ENCODE assay signal across 16 cellular contexts in the genomic region with DNA sequence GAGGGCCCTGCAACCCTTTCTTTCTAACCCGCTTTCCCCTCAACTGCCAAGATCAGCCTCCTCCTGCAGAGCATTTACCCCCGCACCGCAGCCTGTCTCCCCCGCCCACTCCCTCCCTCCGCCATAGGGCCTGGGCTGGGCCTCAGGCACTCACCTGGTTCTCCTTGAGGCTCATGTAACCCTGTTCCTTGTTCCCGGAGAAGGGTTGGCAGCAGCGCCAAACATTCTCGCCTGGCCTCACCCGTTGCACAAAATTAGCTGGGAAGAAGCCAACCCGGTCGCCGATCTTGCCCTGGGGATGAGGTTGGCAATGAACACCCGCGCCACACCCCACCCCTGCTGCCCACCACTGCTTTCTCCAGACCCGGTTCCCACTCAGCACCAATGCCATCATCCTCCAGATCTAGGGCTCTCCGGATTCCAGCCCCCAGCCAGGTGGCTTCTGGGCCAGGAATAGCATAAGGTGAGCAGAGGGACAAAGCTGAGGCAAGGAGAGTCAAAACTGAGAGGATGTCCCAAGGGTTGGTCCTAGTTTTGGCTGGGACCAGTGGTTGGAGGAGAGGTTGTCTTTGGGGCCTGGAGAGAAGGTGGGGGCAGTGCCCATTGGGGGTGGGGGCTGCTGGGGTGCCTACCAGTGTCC. TPM values are rescaled to one million over a fixed set of nuclear protein-coding genes. Genes with fewer than 3 reads are reported as not detected.
DNase-seq lines count a peak whose midpoint lies in the region; ATAC-seq and TF ChIP-seq lines count a peak whose summit lies in the region.
"Had no signal": no experiment of that assay in that cellular context is flagged by ENCODE, and none has a peak within 500 bp of the region (broad histone marks: within the 10 kb centered on the region; RNA-seq: fewer than 3 reads in every experiment).

No MANE protein-coding gene starts in this region.

- H3K4me1 ChIP-seq in HCT116 (ENCODE audit: control insufficient read depth in 1 of 2, insufficient read depth in 2 of 2, low read length in 2 of 2) (peaks cover 20 to 34% of the 10 kb centered on the region in 2 experiments), body of pancreas (peaks cover 12% of the 10 kb centered on the region), lower lobe of right lung (peaks cover 37% of the 10 kb centered on the region)

- no peak for TF ChIP-seq RAD21 in HCT116 (IDR thresholded peaks at IDR 0.05; ENCODE audit: low read depth)

- H3K27me3 ChIP-seq in CD4-positive, alpha-beta T cell (ENCODE audit: control insufficient read depth, insufficient read depth, low read length) = no peaks in the 10 kb centered on the region
- no peaks in the 10 kb centered on the region for H3K27me3 ChIP-seq in HCT116 (ENCODE audit: insufficient read depth, low read length)
- peaks cover 0 to 7% of the 10 kb centered on the region in 2 donors for H3K27me3 ChIP-seq in body of pancreas
- peaks cover 10% of the 10 kb centered on the region for H3K27me3 ChIP-seq in lower lobe of right lung (ENCODE audit: low read depth)

- H4K20me1 ChIP-seq in HCT116 (ENCODE audit: insufficient read depth) = no peaks in the 10 kb centered on the region

- no peaks in the 10 kb centered on the region for H3K9me3 Mint-ChIP-seq in CD4-positive, alpha-beta T cell
- H3K9me3 Mint-ChIP-seq: naive thymus-derived CD8-positive, alpha-beta T cell; stimulated activated naive CD8-positive, alpha-beta T cell treated with anti-CD3 and anti-CD28 coated beads, Interleukin-15, amount 100 ng/mL, for 72 hours had no signal

- intact Hi-C loops in CD4-positive, alpha-beta T cell (cut with DNase I, micrococcal nuclease) = no loop called here
- intact Hi-C loops in HCT116 (cut with micrococcal nuclease) = no loop called here
- intact Hi-C loops in body of pancreas (cut with DNase I) = no loop called here
- intact Hi-C loops in lower lobe of right lung (cut with DNase I) = no loop called here

- no peaks in the 10 kb centered on the region for H3K9me3 ChIP-seq in CD4-positive, alpha-beta T cell (ENCODE audit: control insufficient read depth, low read length)
- no peaks in the 10 kb centered on the region for H3K9me3 ChIP-seq in HCT116 (ENCODE audit: control insufficient read depth in 1 of 2, insufficient read depth in 1 of 2, low read depth in 1 of 2, low read length in 2 of 2)
- no peaks in the 10 kb centered on the region for H3K9me3 ChIP-seq in body of pancreas
- no peaks in the 10 kb centered on the region for H3K9me3 ChIP-seq in lower lobe of right lung
- H3K9me3 ChIP-seq: psoas muscle had no signal

- no peaks in the 10 kb centered on the region for H3K36me3 Mint-ChIP-seq in CD4-positive, alpha-beta T cell (ENCODE audit: low read depth)
- H3K36me3 Mint-ChIP-seq: naive thymus-derived CD8-positive, alpha-beta T cell had no signal

- DNase-seq in CD4-positive, alpha-beta T cell = no peak
- DNase-seq in HCT116 (ENCODE audit: low read depth, low spot score) (no peak), body of pancreas (no peak), lower lobe of right lung (peak; percentile 88), T-helper 9 cell (no peak)
- DNase-seq: activated CD8-positive, alpha-beta memory T cell treated with anti-CD3 and anti-CD28 coated beads, Interleukin-2, amount 50 U/mL, for 48 hours; activated naive CD4-positive, alpha-beta T cell treated with anti-CD3 and anti-CD28 coated beads, Interleukin-2, amount 50 U/mL, for 16 hours; effector CD4-positive, alpha-beta T cell; Karpas-422; naive thymus-derived CD8-positive, alpha-beta T cell; psoas muscle; stimulated activated naive CD8-positive, alpha-beta T cell treated with anti-CD3 and anti-CD28 coated beads, Interleukin-15, amount 100 ng/mL, for 72 hours had no signal

- WGBS in body of pancreas, 2 donors = 52 to 57% methylated on average over 15 to 16 of the region's 16 CpGs

- H3K9me2 ChIP-seq in HCT116 (ENCODE audit: insufficient read depth) = no peaks in the 10 kb centered on the region

- no peak overlapping the region; a peak in 1 of 4 replicates for H3K4me3 ChIP-seq in HCT116 (replicated peaks in 1 of 2; ENCODE audit: low read depth in 1 of 2, low read length in 2 of 2)
- no peak overlapping the region for H3K4me3 ChIP-seq in body of pancreas
- no peak overlapping the region for H3K4me3 ChIP-seq in lower lobe of right lung
- H3K4me3 ChIP-seq: psoas muscle had no signal

- POLR2A ChIA-PET in CD4-positive, alpha-beta T cell (lab: Charles Lee) = no interaction called here
- POLR2A ChIA-PET in HCT116 (lab: Charles Lee) = interaction anchor here (2.3 kb wide), 1 partner anchor 13 kb away, joined by 11 read pairs; the partner anchor contains the start of gene RPL19

- RAD21 ChIA-PET in HCT116 (lab: Charles Lee; ENCODE audit: low non-redundant PET in 1 of 2, low total read pairs in 2 of 2, uncharacterized antibody in 2 of 2, unreplicated experiment in 2 of 2) = no interaction called here

- CTCF ChIA-PET in CD4-positive, alpha-beta T cell (lab: Charles Lee) = no interaction called here
- CTCF ChIA-PET in HCT116 (lab: Charles Lee) = interaction anchor here (1.3 to 1.9 kb wide), 2 partner anchors 23 to 25 kb away, joined by 4 to 6 read pairs; no protein-coding TSS in a partner anchor

- H3K9ac ChIP-seq in HCT116 (ENCODE audit: low read length) = no peak overlapping the region

- no peak overlapping the region for H3K27ac Mint-ChIP-seq in CD4-positive, alpha-beta T cell
- H3K27ac Mint-ChIP-seq: stimulated activated naive CD8-positive, alpha-beta T cell treated with anti-CD3 and anti-CD28 coated beads, Interleukin-15, amount 100 ng/mL, for 72 hours had no signal

- BruUV-seq in HCT116 (replicated peaks; lab: Mats Ljungman, UMichigan) = no TSS peak

- H3K79me2 ChIP-seq in HCT116 (ENCODE audit: insufficient read depth, low read length) = no peaks in the 10 kb centered on the region

- H3K4me2 ChIP-seq in HCT116 (ENCODE audit: low read length) = peak overlapping the region; percentile 58

- H3K4me1 Mint-ChIP-seq in CD4-positive, alpha-beta T cell (ENCODE audit: low read depth) = peaks cover 22% of the 10 kb centered on the region

- TF ChIP-seq POLR2A in HCT116 (IDR thresholded peaks at IDR 0.05; ENCODE audit: borderline replicate concordance, extremely low read depth, insufficient read depth, insufficient read length) = no peak
- TF ChIP-seq POLR2A in body of pancreas (IDR thresholded peaks at IDR 0.05) = no peak

- H3K27me3 Mint-ChIP-seq in CD4-positive, alpha-beta T cell = peaks cover 15% of the 10 kb centered on the region

- no peak overlapping the region for H3K27ac ChIP-seq in CD4-positive, alpha-beta T cell (ENCODE audit: low read depth, low read length)
- H3K27ac ChIP-seq in HCT116 (ENCODE audit: low read depth, low read length) (peak overlapping the region; percentile 30; the same call in 1 of the 2 replicates), body of pancreas (no peak overlapping the region), lower lobe of right lung (peak overlapping the region; percentile 41)
- H3K27ac ChIP-seq: psoas muscle had no signal

- H2AFZ ChIP-seq in HCT116 (ENCODE audit: low read depth, low read length, poor library complexity, severe bottlenecking) = no peak overlapping the region

- H3K4me3 Mint-ChIP-seq in CD4-positive, alpha-beta T cell = peak overlapping the region; percentile 10
- H3K4me3 Mint-ChIP-seq: stimulated activated naive CD8-positive, alpha-beta T cell treated with anti-CD3 and anti-CD28 coated beads, Interleukin-15, amount 100 ng/mL, for 72 hours had no signal

- no peak for TF ChIP-seq CTCF in CD4-positive, alpha-beta T cell (IDR thresholded peaks at IDR 0.05)
- TF ChIP-seq CTCF in HCT116 (IDR thresholded peaks at IDR 0.05 in 2 of 3, conservative IDR thresholded peaks at IDR 0.05 in 1 of 3; ENCODE audit: borderline replicate concordance in 1 of 3, insufficient read depth in 1 of 3, low read depth in 2 of 3, low read length in 2 of 3) (no peak), body of pancreas (IDR thresholded peaks at IDR 0.05) (no peak), lower lobe of right lung (IDR thresholded peaks at IDR 0.05) (no peak)

- ATAC-seq in CD4-positive, alpha-beta T cell (ENCODE audit: poor library complexity) = no peak
- ATAC-seq in HCT116 (no peak), body of pancreas (peak; percentile 22), lower lobe of right lung (peak; percentile 74 to 78), GM19395 (IDR thresholded peaks at IDR 0.05; ENCODE audit: unreplicated experiment) (no peak), HG03469 (IDR thresholded peaks at IDR 0.05; ENCODE audit: unreplicated experiment) (no peak)
- ATAC-seq in activated CD4-positive, CD25-positive, alpha-beta regulatory T cell treated with anti-CD3 and anti-CD28 coated beads, Interleukin-2, amount 50 U/mL, for 24 hours = no peak
- ATAC-seq: naive thymus-derived CD8-positive, alpha-beta T cell; stimulated activated naive CD8-positive, alpha-beta T cell treated with anti-CD3 and anti-CD28 coated beads, Interleukin-15, amount 100 ng/mL, for 72 hours had no signal

- H3K36me3 ChIP-seq in HCT116 (ENCODE audit: control insufficient read depth in 1 of 2, insufficient read depth in 2 of 2, low read length in 2 of 2) (no peaks in the 10 kb centered on the region), body of pancreas (replicated peaks in 1 of 2; ENCODE audit: insufficient read depth in 1 of 2, low read depth in 2 of 2) (no peaks in the 10 kb centered on the region), lower lobe of right lung (no peaks in the 10 kb centered on the region)

TF ChIP-seq in HCT116, 20 proteins besides CTCF, POLR2A, EP300 and RAD21 (continues in another document):
- no peak for TF ChIP-seq EGR1 (IDR thresholded peaks at IDR 0.05; ENCODE audit: low read depth)
- TF ChIP-seq POLR2AphosphoS5 (IDR thresholded peaks at IDR 0.05; ENCODE audit: low read depth, low read length) = no peak
- no peak for TF ChIP-seq ZNF274 (IDR thresholded peaks at IDR 0.05; ENCODE audit: low read depth, low read length)
- no peak for TF ChIP-seq ZFX (IDR thresholded peaks at IDR 0.05)
- TF ChIP-seq CEBPB (IDR thresholded peaks at IDR 0.05; ENCODE audit: low read depth) = no peak

RNA-seq across cellular contexts. Expression of gene STAC2, which starts 12.8 kb away (rescaled TPM):
- not detected for total RNA-seq in CD4-positive, alpha-beta T cell
- not detected for total RNA-seq in HCT116 (2021; ENCODE audit: unreplicated experiment)
- polyA plus RNA-seq in HCT116 (2012) = 0.02 TPM in 1 of 2 replicates, not detected in the other
- total RNA-seq in body of pancreas = not detected
- 0.30 TPM for total RNA-seq in lower lobe of right lung
- total RNA-seq: liver had no signal
- polyA plus RNA-seq: liver had no signal

RNA-seq across cellular contexts. Expression of gene RPL19, which starts 12.9 kb away (rescaled TPM):
- total RNA-seq in CD4-positive, alpha-beta T cell = 1,000 to 10,000 TPM; 3,527 to 3,670 TPM
- total RNA-seq in HCT116 (2021; ENCODE audit: unreplicated experiment) (2,276 TPM), body of pancreas (1,000 to 10,000 TPM; 1,534 to 2,029 TPM), lower lobe of right lung (1,465 TPM)
- polyA plus RNA-seq in HCT116 (2012) = 3,114 and 3,168 TPM in 2 replicates

RNA-seq across cellular contexts. Expression of gene CACNB1, which starts 15.5 kb away (rescaled TPM):
- 10 to 100 TPM; 14.9 to 15.5 TPM for total RNA-seq in CD4-positive, alpha-beta T cell
- total RNA-seq in HCT116 (2021; ENCODE audit: unreplicated experiment) (13.0 TPM), body of pancreas (1 to 10 TPM; 2.3 TPM), lower lobe of right lung (21.3 TPM)
- 5.4 and 6.5 TPM in 2 replicates for polyA plus RNA-seq in HCT116 (2012)

RNA-seq across cellular contexts. Expression of gene ARL5C, which starts 47.0 kb away (rescaled TPM):
- not detected for total RNA-seq in CD4-positive, alpha-beta T cell
- total RNA-seq in HCT116 (2021; ENCODE audit: unreplicated experiment) (not detected), body of pancreas (under 1 TPM in 1 of 2 donors, not detected in 1; 0.26 TPM), lower lobe of right lung (not detected)
- polyA plus RNA-seq in HCT116 (2012) = not detected in 2 replicates
- total RNA-seq: liver; naive thymus-derived CD8-positive, alpha-beta T cell had no signal
- polyA plus RNA-seq: liver; naive thymus-derived CD8-positive, alpha-beta T cell; psoas muscle had no signal

Comparison
In these comparisons a context has a peak if more than half of its experiments do, and no peak if none do; other contexts are left out.
1. ATAC-seq: peak in body of pancreas (single experiment) and lower lobe of right lung (2 of 2); none in CD4-positive, alpha-beta T cell (single experiment), HCT116 (single experiment), GM19395 (single experiment), activated CD4-positive, CD25-positive, alpha-beta regulatory T cell treated with anti-CD3 and anti-CD28 coated beads, Interleukin-2, amount 50 U/mL, for 24 hours (0 of 2) and HG03469 (single experiment).
2. H3K27ac ChIP-seq: peak in HCT116 (single experiment) and lower lobe of right lung (single experiment); none in CD4-positive, alpha-beta T cell (single experiment) and body of pancreas (0 of 4).